1 cellular context compared by ENCODE assay signal in genomic region chr2:136927156-136927555, GRCh38.
TF ChIP-seq lines count a peak whose summit lies in the region.

No MANE protein-coding gene starts in this region.

TF ChIP-seq in HepG2, 621 proteins besides CTCF, POLR2A, EP300 and RAD21 (continued from another document):
- TF ChIP-seq, protein P1, sequence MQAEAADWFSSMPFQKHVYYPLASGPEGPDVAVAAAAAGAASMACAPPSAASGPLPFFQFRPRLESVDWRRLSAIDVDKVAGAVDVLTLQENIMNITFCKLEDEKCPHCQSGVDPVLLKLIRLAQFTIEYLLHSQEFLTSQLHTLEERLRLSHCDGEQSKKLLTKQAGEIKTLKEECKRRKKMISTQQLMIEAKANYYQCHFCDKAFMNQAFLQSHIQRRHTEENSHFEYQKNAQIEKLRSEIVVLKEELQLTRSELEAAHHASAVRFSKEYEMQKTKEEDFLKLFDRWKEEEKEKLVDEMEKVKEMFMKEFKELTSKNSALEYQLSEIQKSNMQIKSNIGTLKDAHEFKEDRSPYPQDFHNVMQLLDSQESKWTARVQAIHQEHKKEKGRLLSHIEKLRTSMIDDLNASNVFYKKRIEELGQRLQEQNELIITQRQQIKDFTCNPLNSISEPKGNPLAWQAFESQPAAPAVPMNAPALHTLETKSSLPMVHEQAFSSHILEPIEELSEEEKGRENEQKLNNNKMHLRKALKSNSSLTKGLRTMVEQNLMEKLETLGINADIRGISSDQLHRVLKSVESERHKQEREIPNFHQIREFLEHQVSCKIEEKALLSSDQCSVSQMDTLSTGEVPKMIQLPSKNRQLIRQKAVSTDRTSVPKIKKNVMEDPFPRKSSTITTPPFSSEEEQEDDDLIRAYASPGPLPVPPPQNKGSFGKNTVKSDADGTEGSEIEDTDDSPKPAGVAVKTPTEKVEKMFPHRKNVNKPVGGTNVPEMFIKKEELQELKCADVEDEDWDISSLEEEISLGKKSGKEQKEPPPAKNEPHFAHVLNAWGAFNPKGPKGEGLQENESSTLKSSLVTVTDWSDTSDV (CRISPR knock-in tag; IDR thresholded peaks at IDR 0.05), result no peak
